ENCODE assay signal across 1 cellular context in the genomic region with DNA sequence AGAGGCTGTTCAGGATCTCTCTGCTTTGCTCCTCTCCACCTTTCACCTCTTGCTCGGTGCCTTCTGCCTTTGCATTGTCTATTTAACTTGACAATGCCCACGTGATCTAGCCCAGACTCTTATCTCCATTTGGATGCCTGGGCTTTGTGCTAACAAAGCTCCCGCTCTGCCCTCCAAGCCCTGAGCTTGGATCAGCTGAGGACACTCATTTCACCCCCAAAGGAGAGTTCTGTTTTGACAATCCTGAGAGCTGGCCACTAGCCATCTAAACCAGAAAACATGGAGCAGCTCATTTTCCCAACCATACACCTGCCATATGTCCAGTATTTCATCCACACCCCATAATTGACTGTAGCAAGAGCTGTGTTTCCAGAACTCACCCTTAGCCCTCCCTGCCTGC.
TF ChIP-seq lines count a peak whose summit lies in the region.

No MANE protein-coding gene starts in this region.

TF ChIP-seq in GM23338, 12 proteins besides CTCF, POLR2A, EP300 and RAD21:
- TF ChIP-seq, protein P1, sequence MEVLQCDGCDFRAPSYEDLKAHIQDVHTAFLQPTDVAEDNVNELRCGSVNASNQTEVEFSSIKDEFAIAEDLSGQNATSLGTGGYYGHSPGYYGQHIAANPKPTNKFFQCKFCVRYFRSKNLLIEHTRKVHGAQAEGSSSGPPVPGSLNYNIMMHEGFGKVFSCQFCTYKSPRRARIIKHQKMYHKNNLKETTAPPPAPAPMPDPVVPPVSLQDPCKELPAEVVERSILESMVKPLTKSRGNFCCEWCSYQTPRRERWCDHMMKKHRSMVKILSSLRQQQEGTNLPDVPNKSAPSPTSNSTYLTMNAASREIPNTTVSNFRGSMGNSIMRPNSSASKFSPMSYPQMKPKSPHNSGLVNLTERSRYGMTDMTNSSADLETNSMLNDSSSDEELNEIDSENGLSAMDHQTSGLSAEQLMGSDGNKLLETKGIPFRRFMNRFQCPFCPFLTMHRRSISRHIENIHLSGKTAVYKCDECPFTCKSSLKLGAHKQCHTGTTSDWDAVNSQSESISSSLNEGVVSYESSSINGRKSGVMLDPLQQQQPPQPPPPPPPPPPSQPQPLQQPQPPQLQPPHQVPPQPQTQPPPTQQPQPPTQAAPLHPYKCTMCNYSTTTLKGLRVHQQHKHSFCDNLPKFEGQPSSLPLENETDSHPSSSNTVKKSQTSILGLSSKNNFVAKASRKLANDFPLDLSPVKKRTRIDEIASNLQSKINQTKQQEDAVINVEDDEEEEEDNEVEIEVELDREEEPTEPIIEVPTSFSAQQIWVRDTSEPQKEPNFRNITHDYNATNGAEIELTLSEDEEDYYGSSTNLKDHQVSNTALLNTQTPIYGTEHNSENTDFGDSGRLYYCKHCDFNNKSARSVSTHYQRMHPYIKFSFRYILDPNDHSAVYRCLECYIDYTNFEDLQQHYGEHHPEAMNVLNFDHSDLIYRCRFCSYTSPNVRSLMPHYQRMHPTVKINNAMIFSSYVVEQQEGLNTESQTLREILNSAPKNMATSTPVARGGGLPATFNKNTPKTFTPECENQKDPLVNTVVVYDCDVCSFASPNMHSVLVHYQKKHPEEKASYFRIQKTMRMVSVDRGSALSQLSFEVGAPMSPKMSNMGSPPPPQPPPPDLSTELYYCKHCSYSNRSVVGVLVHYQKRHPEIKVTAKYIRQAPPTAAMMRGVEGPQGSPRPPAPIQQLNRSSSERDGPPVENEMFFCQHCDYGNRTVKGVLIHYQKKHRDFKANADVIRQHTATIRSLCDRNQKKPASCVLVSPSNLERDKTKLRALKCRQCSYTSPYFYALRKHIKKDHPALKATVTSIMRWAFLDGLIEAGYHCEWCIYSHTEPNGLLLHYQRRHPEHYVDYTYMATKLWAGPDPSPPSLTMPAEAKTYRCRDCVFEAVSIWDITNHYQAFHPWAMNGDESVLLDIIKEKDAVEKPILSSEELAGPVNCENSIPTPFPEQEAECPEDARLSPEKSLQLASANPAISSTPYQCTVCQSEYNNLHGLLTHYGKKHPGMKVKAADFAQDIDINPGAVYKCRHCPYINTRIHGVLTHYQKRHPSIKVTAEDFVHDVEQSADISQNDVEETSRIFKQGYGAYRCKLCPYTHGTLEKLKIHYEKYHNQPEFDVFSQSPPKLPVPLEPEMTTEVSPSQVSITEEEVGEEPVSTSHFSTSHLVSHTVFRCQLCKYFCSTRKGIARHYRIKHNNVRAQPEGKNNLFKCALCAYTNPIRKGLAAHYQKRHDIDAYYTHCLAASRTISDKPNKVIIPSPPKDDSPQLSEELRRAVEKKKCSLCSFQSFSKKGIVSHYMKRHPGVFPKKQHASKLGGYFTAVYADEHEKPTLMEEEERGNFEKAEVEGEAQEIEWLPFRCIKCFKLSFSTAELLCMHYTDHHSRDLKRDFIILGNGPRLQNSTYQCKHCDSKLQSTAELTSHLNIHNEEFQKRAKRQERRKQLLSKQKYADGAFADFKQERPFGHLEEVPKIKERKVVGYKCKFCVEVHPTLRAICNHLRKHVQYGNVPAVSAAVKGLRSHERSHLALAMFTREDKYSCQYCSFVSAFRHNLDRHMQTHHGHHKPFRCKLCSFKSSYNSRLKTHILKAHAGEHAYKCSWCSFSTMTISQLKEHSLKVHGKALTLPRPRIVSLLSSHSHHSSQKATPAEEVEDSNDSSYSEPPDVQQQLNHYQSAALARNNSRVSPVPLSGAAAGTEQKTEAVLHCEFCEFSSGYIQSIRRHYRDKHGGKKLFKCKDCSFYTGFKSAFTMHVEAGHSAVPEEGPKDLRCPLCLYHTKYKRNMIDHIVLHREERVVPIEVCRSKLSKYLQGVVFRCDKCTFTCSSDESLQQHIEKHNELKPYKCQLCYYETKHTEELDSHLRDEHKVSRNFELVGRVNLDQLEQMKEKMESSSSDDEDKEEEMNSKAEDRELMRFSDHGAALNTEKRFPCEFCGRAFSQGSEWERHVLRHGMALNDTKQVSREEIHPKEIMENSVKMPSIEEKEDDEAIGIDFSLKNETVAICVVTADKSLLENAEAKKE (CRISPR knock-in tag; IDR thresholded peaks at IDR 0.05), result 0 out of 2 replicates have a peak, but pooled peaks have one; percentile 38
- no peak for TF ChIP-seq CREB1 (CRISPR knock-in tag; IDR thresholded peaks at IDR 0.05; ENCODE audit: low read depth)
TF ChIP-seq in GM23338: peak in this region for 1.
